In genomic region chr17:61809816-61810392, GRCh38 we compare ENCODE assay signal across 1 cellular context.
TF ChIP-seq lines count a peak whose summit lies in the region.

No MANE protein-coding gene starts in this region.

TF ChIP-seq in HEK293, 187 proteins besides CTCF, POLR2A, EP300 and RAD21 (continued from another document):
- no peak for TF ChIP-seq ZSCAN18 (tag by site-specific recombination; IDR thresholded peaks at IDR 0.05)
- no peak for TF ChIP-seq ZNF561 (tag by site-specific recombination; IDR thresholded peaks at IDR 0.05; ENCODE audit: borderline replicate concordance)
- TF ChIP-seq GLI2 (tag by site-specific recombination; IDR thresholded peaks at IDR 0.05; ENCODE audit: borderline replicate concordance, low read depth), result no peak
- TF ChIP-seq REPIN1 (tag by site-specific recombination; IDR thresholded peaks at IDR 0.05; ENCODE audit: low read depth), result no peak
- peak; percentile 80 for TF ChIP-seq PRDM6 (tag by site-specific recombination; IDR thresholded peaks at IDR 0.05)
- TF ChIP-seq ZNF701 (tag by site-specific recombination; IDR thresholded peaks at IDR 0.05), result no peak
- TF ChIP-seq ZNF211 (tag by site-specific recombination; IDR thresholded peaks at IDR 0.05; ENCODE audit: low read depth), result no peak
